Comparison of ENCODE assay signal across 1 cellular context in genomic region chr9:97411789-97412627, GRCh38.
TF ChIP-seq lines count a peak whose summit lies in the region.

Gene TDRD7 (plus strand): TSS chr9:97412096. CDS start chr9:97428466, 16,370 bp downstream.

TF ChIP-seq in WTC11, 78 proteins besides CTCF, POLR2A, EP300 and RAD21 (continued from another document and continues in another):
- TF ChIP-seq PREB (CRISPR knock-in tag; IDR thresholded peaks at IDR 0.05; ENCODE audit: borderline replicate concordance) = no peak
- TF ChIP-seq ERG (CRISPR knock-in tag; IDR thresholded peaks at IDR 0.05) = 0 out of 2 replicates have a peak, but pooled peaks have one; percentile 74
- peak; percentile 53; the same call in 1 of the 2 replicates for TF ChIP-seq AR (CRISPR knock-in tag; IDR thresholded peaks at IDR 0.05)
- TF ChIP-seq KAT7 (CRISPR knock-in tag; IDR thresholded peaks at IDR 0.05; ENCODE audit: borderline replicate concordance) = 0 out of 2 replicates have a peak, but pooled peaks have one; percentile 45
- TF ChIP-seq IRF1 (CRISPR knock-in tag; IDR thresholded peaks at IDR 0.05) = no peak
- TF ChIP-seq PRDM15 (CRISPR knock-in tag; IDR thresholded peaks at IDR 0.05) = no peak
- no peak for TF ChIP-seq ATF1 (CRISPR knock-in tag; IDR thresholded peaks at IDR 0.05)
- 0 out of 2 replicates have a peak, but pooled peaks have one; percentile 29 for TF ChIP-seq ZBTB43 (CRISPR knock-in tag; IDR thresholded peaks at IDR 0.05)
- TF ChIP-seq JUN (CRISPR knock-in tag; IDR thresholded peaks at IDR 0.05) = no peak
- no peak for TF ChIP-seq TP53 (CRISPR knock-in tag; IDR thresholded peaks at IDR 0.05)
- peak; percentile 87; the same call in 1 of the 2 replicates for TF ChIP-seq PRRX2 (CRISPR knock-in tag; IDR thresholded peaks at IDR 0.05)
- peak; percentile 64; the same call in 1 of the 2 replicates for TF ChIP-seq SP1 (CRISPR knock-in tag; conservative IDR thresholded peaks at IDR 0.05)
- no peak for TF ChIP-seq AFF4 (CRISPR knock-in tag; IDR thresholded peaks at IDR 0.05; ENCODE audit: borderline replicate concordance)
- no peak for TF ChIP-seq GTF2I (CRISPR knock-in tag; conservative IDR thresholded peaks at IDR 0.05)
- no peak for TF ChIP-seq USF2 (CRISPR knock-in tag; IDR thresholded peaks at IDR 0.05)
- TF ChIP-seq ESRRA (CRISPR knock-in tag; IDR thresholded peaks at IDR 0.05; ENCODE audit: borderline replicate concordance) = no peak
- no peak for TF ChIP-seq ZNF425 (CRISPR knock-in tag; conservative IDR thresholded peaks at IDR 0.05)
- no peak for TF ChIP-seq ATF6 (CRISPR knock-in tag; IDR thresholded peaks at IDR 0.05)
- peak; percentile 68; the same call in 1 of the 2 replicates for TF ChIP-seq FOXP1 (CRISPR knock-in tag; IDR thresholded peaks at IDR 0.05; ENCODE audit: borderline replicate concordance)
- no peak for TF ChIP-seq TEAD4 (CRISPR knock-in tag; IDR thresholded peaks at IDR 0.05)
- no peak for TF ChIP-seq RELA (CRISPR knock-in tag; IDR thresholded peaks at IDR 0.05; ENCODE audit: borderline replicate concordance)
- TF ChIP-seq ZNF232 (CRISPR knock-in tag; IDR thresholded peaks at IDR 0.05) = no peak
- peak; percentile 17; the same call in 1 of the 2 replicates for TF ChIP-seq TEAD1 (CRISPR knock-in tag; IDR thresholded peaks at IDR 0.05)
- 0 out of 2 replicates have a peak, but pooled peaks have one; percentile 26 for TF ChIP-seq FOXP4 (CRISPR knock-in tag; IDR thresholded peaks at IDR 0.05)
- peak; percentile 80; the same call in 1 of the 2 replicates for TF ChIP-seq HMGXB4 (CRISPR knock-in tag; IDR thresholded peaks at IDR 0.05)
